ENCODE assay signal across 8 cellular contexts in the genomic region with DNA sequence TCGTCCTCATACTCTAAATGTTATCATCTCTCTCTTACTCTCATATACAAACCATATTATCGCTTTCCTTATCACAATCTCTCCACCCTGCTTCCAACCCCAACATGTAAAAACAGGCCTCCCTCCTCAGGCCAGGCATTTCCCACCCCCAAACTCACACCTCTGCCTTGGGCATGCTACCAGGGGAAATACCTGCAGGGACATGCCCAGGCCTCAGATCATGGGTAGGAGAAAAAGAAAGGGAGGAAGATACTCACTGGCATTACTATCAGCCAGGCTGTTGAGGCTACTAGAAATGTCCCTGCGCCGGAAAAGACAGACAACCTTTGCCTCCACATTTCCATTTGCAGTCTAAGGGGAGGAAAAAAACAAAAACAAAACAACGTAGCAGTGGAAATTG. TPM values are rescaled to one million over a fixed set of nuclear protein-coding genes. Genes with fewer than 3 reads are reported as not detected.
DNase-seq lines count a peak whose midpoint lies in the region; ATAC-seq, FAIRE-seq and TF ChIP-seq lines count a peak whose summit lies in the region.

No MANE protein-coding gene starts in this region.

- H3K4me1 Mint-ChIP-seq in dendritic cell treated with granulocyte-macrophage colony-stimulating factor and Interleukin-4, amounts not matched to agents 40 ng/mL and 50 ng/mL, for 4 days (ENCODE audit: low read depth) = peaks cover 64% of the 10 kb centered on the region
- H3K4me1 Mint-ChIP-seq in natural killer cell = peaks cover 48 to 65% of the 10 kb centered on the region in 2 donors

- H3K4me2 ChIP-seq in BLaER1 = peak overlapping the region; percentile 100

- no peaks in the 10 kb centered on the region for H3K9me3 Mint-ChIP-seq in dendritic cell treated with granulocyte-macrophage colony-stimulating factor and Interleukin-4, amounts not matched to agents 40 ng/mL and 50 ng/mL, for 4 days
- H3K9me3 Mint-ChIP-seq in natural killer cell = no peaks in the 10 kb centered on the region

- H4K20me1 ChIP-seq in BLaER1 = peaks cover 39% of the 10 kb centered on the region

- intact Hi-C loops in dendritic cell treated with granulocyte-macrophage colony-stimulating factor and Interleukin-4, amounts not matched to agents 40 ng/mL and 50 ng/mL, for 4 days (cut with micrococcal nuclease) = no loop called here
- intact Hi-C loops in natural killer cell (cut with micrococcal nuclease) = loop anchor here (1.0 kb wide), 2 partner anchors 9 to 46 kb away; a partner anchor contains a TSS

- peaks cover 97% of the 10 kb centered on the region for H3K36me3 Mint-ChIP-seq in dendritic cell treated with granulocyte-macrophage colony-stimulating factor and Interleukin-4, amounts not matched to agents 40 ng/mL and 50 ng/mL, for 4 days (ENCODE audit: low read depth)
- peaks cover under 1% of the 10 kb centered on the region for H3K36me3 Mint-ChIP-seq in natural killer cell

- peaks cover 52% of the 10 kb centered on the region for H3K4me1 ChIP-seq in BLaER1

- H3K27me3 ChIP-seq in BLaER1 (no peaks in the 10 kb centered on the region), MG63 (no peaks in the 10 kb centered on the region)

- H3K27me3 Mint-ChIP-seq in dendritic cell treated with granulocyte-macrophage colony-stimulating factor and Interleukin-4, amounts not matched to agents 40 ng/mL and 50 ng/mL, for 4 days = no peaks in the 10 kb centered on the region
- no peaks in the 10 kb centered on the region for H3K27me3 Mint-ChIP-seq in natural killer cell (ENCODE audit: low read depth in 2 of 2)

- peaks cover 54% of the 10 kb centered on the region for H3K36me3 ChIP-seq in BLaER1
- H3K36me3 ChIP-seq in MG63 = peaks cover 68% of the 10 kb centered on the region

- H3K9ac ChIP-seq in BLaER1 = peak overlapping the region; percentile 100

- ATAC-seq in natural killer cell (no peak), HG03354 (IDR thresholded peaks at IDR 0.05; ENCODE audit: poor library complexity, severe bottlenecking, unreplicated experiment) (no peak)

- H3K4me3 Mint-ChIP-seq in dendritic cell treated with granulocyte-macrophage colony-stimulating factor and Interleukin-4, amounts not matched to agents 40 ng/mL and 50 ng/mL, for 4 days = peak overlapping the region; percentile 85
- peak overlapping the region; percentile 97 for H3K4me3 Mint-ChIP-seq in natural killer cell

- no peak for FAIRE-seq in HTR-8/SVneo (lab: Jason Lieb, UNC)

- H3K27ac ChIP-seq in BLaER1 = peak overlapping the region; percentile 100

- DNase-seq in MG63 (no peak), natural killer cell (peak; percentile 15), SKM-1 (lab: John Stamatoyannopoulos, UW; ENCODE audit: unreplicated experiment) (no peak), HTR-8/SVneo (ENCODE audit: insufficient read length, low spot score) (no peak), NCI-H187 treated with DMSO at 0.1 percent for 48 hours (lab: John Stamatoyannopoulos, UW) (no peak)

- no peaks in the 10 kb centered on the region for H3K9me3 ChIP-seq in BLaER1
- H3K9me3 ChIP-seq in MG63 = no peaks in the 10 kb centered on the region

- peak overlapping the region; percentile 90 for H3K27ac Mint-ChIP-seq in dendritic cell treated with granulocyte-macrophage colony-stimulating factor and Interleukin-4, amounts not matched to agents 40 ng/mL and 50 ng/mL, for 4 days
- H3K27ac Mint-ChIP-seq in natural killer cell = peak overlapping the region; percentile 93 to 96

- H3K4me3 ChIP-seq in BLaER1 (peak overlapping the region; percentile 91), MG63 (peak overlapping the region; percentile 91)

- no peak for TF ChIP-seq CTCF in natural killer cell (IDR thresholded peaks at IDR 0.05)

RNA-seq across cellular contexts. Expression of a gene that starts 1.8 kb away (rescaled TPM):
- total RNA-seq in MG63 (2014; rRNA removed; shearing (Covaris generic); ENCODE audit: low replicate concordance) = 84.9 and 117 TPM in 2 replicates
- 100 to 1,000 TPM; 254 to 305 (median 259) TPM for total RNA-seq in natural killer cell

RNA-seq across cellular contexts. Expression of a gene that starts 8.6 kb away (rescaled TPM):
- 11.1 and 20.3 TPM in 2 replicates for total RNA-seq in MG63 (2014; rRNA removed; shearing (Covaris generic); ENCODE audit: low replicate concordance)
- 10 to 100 TPM; 20.0 to 28.9 (median 26.2) TPM for total RNA-seq in natural killer cell

RNA-seq across cellular contexts. Expression of a gene that starts 12.7 kb away (rescaled TPM):
- 18.1 and 20.9 TPM in 2 replicates for total RNA-seq in MG63 (2014; rRNA removed; shearing (Covaris generic); ENCODE audit: low replicate concordance)
- total RNA-seq in natural killer cell = 100 to 1,000 TPM; 221 to 233 (median 232) TPM

RNA-seq across cellular contexts. Expression of a gene that starts 13.1 kb away (rescaled TPM):
- total RNA-seq in MG63 (2014; rRNA removed; shearing (Covaris generic); ENCODE audit: low replicate concordance) = 2.5 and 8.5 TPM in 2 replicates
- total RNA-seq in natural killer cell = 1 to 10 TPM; 2.6 to 6.9 (median 3.9) TPM

RNA-seq across cellular contexts. Expression of a gene that starts 21.9 kb away (rescaled TPM):
- total RNA-seq in MG63 (2014; rRNA removed; shearing (Covaris generic); ENCODE audit: low replicate concordance) = 24.6 and 32.9 TPM in 2 replicates
- 10 to 100 TPM; 64.9 to 80.3 (median 77.9) TPM for total RNA-seq in natural killer cell

Comparison
In these comparisons a context has a peak if more than half of its experiments do, and no peak if none do; other contexts are left out.
1. RNA of a gene that starts 12.7 kb away (total RNA-seq): 221 to 233 TPM in natural killer cell; 18.1 to 20.9 TPM in MG63; every median in the first group is over 10 times any median in the second.